ENCODE assay signal across 18 cellular contexts in genomic region chr2:241070361-241070760, GRCh38. TPM values are rescaled to one million over a fixed set of nuclear protein-coding genes. Genes with fewer than 3 reads are reported as not detected.
DNase-seq lines count a peak whose midpoint lies in the region; ATAC-seq, FAIRE-seq and TF ChIP-seq lines count a peak whose summit lies in the region.
"Had no signal": no experiment of that assay in that cellular context is flagged by ENCODE, and none has a peak within 500 bp of the region (broad histone marks: within the 10 kb centered on the region; RNA-seq: fewer than 3 reads in every experiment).

No MANE protein-coding gene starts in this region.

- H4K91ac ChIP-seq in H1 (replicated peaks; ENCODE audit: insufficient read length, low read length) (no peak overlapping the region), neuronal stem cell (ENCODE audit: low read depth, low read length, poor library complexity) (no peak overlapping the region), trophoblast cell (ENCODE audit: low read depth, low read length) (no peak overlapping the region)

- H2AK5ac ChIP-seq in H1 (ENCODE audit: low read depth, low read length): no peak overlapping the region
- no peak overlapping the region for H2AK5ac ChIP-seq in neuronal stem cell (ENCODE audit: low read depth, low read length)
- H2AK5ac ChIP-seq in trophoblast cell (ENCODE audit: low read length): no peak overlapping the region

- H2BK20ac ChIP-seq in H1 (ENCODE audit: low read length): no peak overlapping the region

- TF ChIP-seq EP300 in H1 (IDR thresholded peaks at IDR 0.05; ENCODE audit: borderline replicate concordance in 1 of 2, low read depth in 2 of 2, low read length in 2 of 2): no peak

- H4K5ac ChIP-seq in H1 (ENCODE audit: insufficient read length, low read depth, low read length): no peak overlapping the region

- H3K4me3 ChIP-seq in H1 (ENCODE audit: extremely low read depth in 1 of 4, insufficient read depth in 2 of 4, low read depth in 3 of 4, low read length in 4 of 4) (no peak overlapping the region), neuronal stem cell (ENCODE audit: low read length in 2 of 2) (no peak overlapping the region), trophoblast cell (ENCODE audit: low read depth, low read length) (no peak overlapping the region)
- H3K4me3 ChIP-seq: GM23338, MG63 had no signal

- no peak overlapping the region for H3K56ac ChIP-seq in H1 (replicated peaks; ENCODE audit: insufficient read length, low read depth, low read length)

- no peak for TF ChIP-seq POLR2A in H1 (IDR thresholded peaks at IDR 0.05; ENCODE audit: control extremely low read depth in 1 of 2, low read depth in 2 of 2, low read length in 2 of 2)

- no peak overlapping the region for H2BK12ac ChIP-seq in H1 (ENCODE audit: low read depth, low read length)
- H2BK12ac ChIP-seq in neuronal stem cell (ENCODE audit: low read length): no peak overlapping the region
- H2BK12ac ChIP-seq in trophoblast cell (ENCODE audit: low read length): no peak overlapping the region

- 84% methylated on average over 13 of the region's 13 CpGs; no CpG with 5 or more reads in 1 of the 2 experiments for WGBS in H1 (ENCODE audit: extremely low coverage in 1 of 2, insufficient coverage in 1 of 2, insufficient read length in 1 of 2, insufficient replicate concordance in 2 of 2, low coverage in 1 of 2, low lambda C conversion rate in 2 of 2, missing lambda C conversion rate in 1 of 2), 2 experiments
- WGBS in neuronal stem cell (ENCODE audit: extremely low coverage in 2 of 2, insufficient read length in 2 of 2, insufficient replicate concordance in 1 of 2), 2 donors: no CpG with 5 or more reads among the region's 13 CpGs
- no CpG with 5 or more reads among the region's 13 CpGs for WGBS in trophoblast cell (ENCODE audit: extremely low coverage, insufficient coverage, insufficient read length)

- TF ChIP-seq CTCF in 22Rv1 (IDR thresholded peaks at IDR 0.05) (no peak), H1 (IDR thresholded peaks at IDR 0.05; ENCODE audit: control extremely low read depth in 1 of 3, insufficient read depth in 1 of 3, low read depth in 1 of 3, low read length in 3 of 3) (no peak)

- no peak overlapping the region for H2BK15ac ChIP-seq in H1 (ENCODE audit: low read length)
- H2BK15ac ChIP-seq in neuronal stem cell (ENCODE audit: low read length): no peak overlapping the region

- H2AFZ ChIP-seq in H1 (ENCODE audit: low read length) (no peak overlapping the region), neuronal stem cell (ENCODE audit: low read length) (peak overlapping the region; percentile 48), trophoblast cell (ENCODE audit: insufficient read depth, low read length, poor library complexity) (no peak overlapping the region)
- H2AFZ ChIP-seq: GM23338 had no signal

- no peaks in the 10 kb centered on the region for H3K9me3 ChIP-seq in H1 (ENCODE audit: insufficient read depth in 2 of 2, low read depth in 1 of 2, low read length in 1 of 2)
- no peaks in the 10 kb centered on the region for H3K9me3 ChIP-seq in neuronal stem cell (replicated peaks in 1 of 2; ENCODE audit: control insufficient read depth in 2 of 2, insufficient read depth in 1 of 2, low read depth in 1 of 2, low read length in 2 of 2)
- peaks cover 4% of the 10 kb centered on the region for H3K9me3 ChIP-seq in trophoblast cell (ENCODE audit: insufficient read depth, low read depth, low read length)
- H3K9me3 ChIP-seq: MG63 had no signal

- H3K27me3 ChIP-seq in H1 (replicated peaks in 1 of 4; ENCODE audit: control insufficient read depth in 3 of 4, extremely low read depth in 1 of 4, insufficient read depth in 3 of 4, low read length in 3 of 4): no peaks in the 10 kb centered on the region
- H3K27me3 ChIP-seq in neuronal stem cell (ENCODE audit: control insufficient read depth in 3 of 3, insufficient read depth in 3 of 3, low read depth in 1 of 3, low read length in 3 of 3): peaks cover 0 to 37% (median 2%) of the 10 kb centered on the region in 3 experiments
- H3K27me3 ChIP-seq in trophoblast cell (ENCODE audit: insufficient read depth, low read length): no peaks in the 10 kb centered on the region
- H3K27me3 ChIP-seq: MG63 had no signal

- TF ChIP-seq RAD21 in H1 (IDR thresholded peaks at IDR 0.05 in 1 of 2, conservative IDR thresholded peaks at IDR 0.05 in 1 of 2; ENCODE audit: low read depth in 2 of 2, low read length in 2 of 2): no peak

- H3K36me3 ChIP-seq in H1 (ENCODE audit: control insufficient read depth in 2 of 4, insufficient read depth in 4 of 4, low read length in 3 of 4) (no peaks in the 10 kb centered on the region), neuronal stem cell (replicated peaks in 1 of 2; ENCODE audit: control insufficient read depth in 2 of 2, insufficient read depth in 2 of 2, low read length in 2 of 2) (no peaks in the 10 kb centered on the region), trophoblast cell (ENCODE audit: control insufficient read depth in 1 of 2, insufficient read depth in 2 of 2, low read length in 2 of 2) (peaks cover 2 to 3% of the 10 kb centered on the region in 2 experiments)

- peak; percentile 38 for DNase-seq in activated CD8-positive, alpha-beta memory T cell treated with anti-CD3 and anti-CD28 coated beads for 24 hours
- DNase-seq in activated CD8-positive, alpha-beta memory T cell treated with anti-CD3 and anti-CD28 coated beads, Interleukin-2, amount 50 U/mL, for 4 hours: no peak
- DNase-seq in H1 (ENCODE audit: low read depth in 1 of 2, low spot score in 2 of 2) (no peak), neuronal stem cell (ENCODE audit: low spot score) (no peak), SHP77 treated with DMSO at 0.1 percent for 48 hours (lab: John Stamatoyannopoulos, UW) (no peak), trophoblast cell (no peak)
- DNase-seq: HCEC 1CT, KBM-7, MG63, NCI-H2029, NCI-H2227 treated with DMSO at 0.1 percent for 48 hours, NCI-H69, RPMI8226, SHP77 had no signal

- CTCF ChIA-PET in H1 (lab: Charles Lee; ENCODE audit: partially characterized antibody): interaction anchor here (0.7 to 1.5 kb wide), 3 partner anchors 30 to 156 kb away, joined by 3 read pairs; no protein-coding TSS in a partner anchor

- H3K18ac ChIP-seq in H1 (ENCODE audit: extremely low read depth, low read length) (no peak overlapping the region), neuronal stem cell (ENCODE audit: low read length) (no peak overlapping the region), trophoblast cell (ENCODE audit: low read length) (no peak overlapping the region)

- H3K79me1 ChIP-seq in H1 (ENCODE audit: low read depth, low read length): no peaks in the 10 kb centered on the region
- peaks cover 4% of the 10 kb centered on the region for H3K79me1 ChIP-seq in neuronal stem cell (ENCODE audit: low read depth, low read length)
- H3K79me1 ChIP-seq in trophoblast cell (ENCODE audit: low read length): no peaks in the 10 kb centered on the region

- peak overlapping the region; percentile 66; the same call in 1 of the 2 replicates for H4K8ac ChIP-seq in H1 (ENCODE audit: extremely low read depth, insufficient read depth, low read length)
- no peak overlapping the region for H4K8ac ChIP-seq in neuronal stem cell (ENCODE audit: low read depth, low read length)
- no peak overlapping the region for H4K8ac ChIP-seq in trophoblast cell (ENCODE audit: low read depth, low read length)

- H4K12ac ChIP-seq in trophoblast cell (ENCODE audit: low read depth, low read length): no peak overlapping the region

- H3K4me2 ChIP-seq in H1 (ENCODE audit: insufficient read depth in 1 of 2, low read depth in 2 of 2, low read length in 2 of 2): no peak overlapping the region
- no peak overlapping the region for H3K4me2 ChIP-seq in neuronal stem cell (ENCODE audit: insufficient read depth, low read length, poor library complexity, severe bottlenecking)
- H3K4me2 ChIP-seq in trophoblast cell (ENCODE audit: low read length): no peak overlapping the region
- H3K4me2 ChIP-seq: GM23338 had no signal

- H4K20me1 ChIP-seq in H1 (replicated peaks in 1 of 2; ENCODE audit: control insufficient read depth in 1 of 2, insufficient read depth in 2 of 2, low read length in 2 of 2): no peaks in the 10 kb centered on the region

- POLR2A ChIA-PET in H1 (lab: Charles Lee; ENCODE audit: partially characterized antibody): no interaction called here

- ATAC-seq in HG03571 (IDR thresholded peaks at IDR 0.05; ENCODE audit: unreplicated experiment): no peak

- no peak overlapping the region for H3K4ac ChIP-seq in H1 (replicated peaks; ENCODE audit: insufficient read length, low read depth, low read length)
- H3K4ac ChIP-seq in neuronal stem cell (ENCODE audit: low read length): no peak overlapping the region
- no peak overlapping the region for H3K4ac ChIP-seq in trophoblast cell (ENCODE audit: low read depth, low read length)

- H3K79me2 ChIP-seq in H1 (ENCODE audit: control insufficient read depth in 1 of 2, insufficient read depth in 2 of 2, low read length in 2 of 2): no peaks in the 10 kb centered on the region
- H3K79me2 ChIP-seq in trophoblast cell (ENCODE audit: control insufficient read depth, insufficient read depth, low read length, poor library complexity): no peaks in the 10 kb centered on the region

- H3K27ac ChIP-seq in 22Rv1: peak overlapping the region; percentile 40
- H3K27ac ChIP-seq in H1 (ENCODE audit: low read depth, low read length): no peak overlapping the region
- no peak overlapping the region for H3K27ac ChIP-seq in neuronal stem cell (replicated peaks; ENCODE audit: low read length)
- H3K27ac ChIP-seq in trophoblast cell (ENCODE audit: low read depth, low read length): no peak overlapping the region

- no peak overlapping the region for H3K14ac ChIP-seq in H1 (ENCODE audit: insufficient read length)
- no peak overlapping the region for H3K14ac ChIP-seq in neuronal stem cell (ENCODE audit: low read length)
- H3K14ac ChIP-seq in trophoblast cell (ENCODE audit: low read length): no peak overlapping the region

- no peak overlapping the region for H3K9ac ChIP-seq in H1 (replicated peaks in 1 of 4; ENCODE audit: extremely low read depth in 1 of 4, low read depth in 3 of 4, low read length in 3 of 4)
- no peak overlapping the region for H3K9ac ChIP-seq in neuronal stem cell (ENCODE audit: low read depth, low read length, poor library complexity)
- no peak overlapping the region for H3K9ac ChIP-seq in trophoblast cell (ENCODE audit: low read length)

- no peak overlapping the region for H2BK120ac ChIP-seq in H1 (replicated peaks; ENCODE audit: low read depth, low read length)
- no peak overlapping the region for H2BK120ac ChIP-seq in neuronal stem cell (ENCODE audit: low read depth, low read length)
- no peak overlapping the region for H2BK120ac ChIP-seq in trophoblast cell (ENCODE audit: insufficient read depth, low read length, poor library complexity)

- H3K23me2 ChIP-seq in H1 (ENCODE audit: low read depth, low read length): no peaks in the 10 kb centered on the region

- H3K4me1 ChIP-seq in H1 (replicated peaks in 1 of 4; ENCODE audit: control insufficient read depth in 3 of 4, insufficient read depth in 4 of 4, low read length in 3 of 4): no peaks in the 10 kb centered on the region; a peak in 1 of 7 replicates
- H3K4me1 ChIP-seq in neuronal stem cell (ENCODE audit: control insufficient read depth in 2 of 2, insufficient read depth in 1 of 2, low read depth in 1 of 2, low read length in 2 of 2): peaks cover 6% of the 10 kb centered on the region in 2 donors
- H3K4me1 ChIP-seq in trophoblast cell (ENCODE audit: control insufficient read depth in 1 of 2, insufficient read depth in 2 of 2, low read length in 2 of 2): no peaks in the 10 kb centered on the region

- no peak overlapping the region for H3K23ac ChIP-seq in H1 (ENCODE audit: insufficient read length)
- no peak overlapping the region for H3K23ac ChIP-seq in neuronal stem cell (ENCODE audit: low read depth, low read length, poor library complexity)
- H3K23ac ChIP-seq in trophoblast cell (ENCODE audit: low read length): no peak overlapping the region

- FAIRE-seq in H1 (lab: Jason Lieb, UNC): no peak
- FAIRE-seq: GM18507 had no signal

- H2BK5ac ChIP-seq in H1 (ENCODE audit: low read depth, low read length) (no peak overlapping the region), neuronal stem cell (ENCODE audit: low read length) (no peak overlapping the region), trophoblast cell (ENCODE audit: low read depth, low read length, poor library complexity) (no peak overlapping the region)

RNA-seq across cellular contexts. Expression of gene MTERF4, which starts 31.7 kb away (rescaled TPM):
- total RNA-seq in H1 (2021; fragmentation: NEBNext Ultra II Directional; extraction: Animal tissue kit (Norgen Biotek cat#: 25700)): 25.8 and 25.9 TPM in 2 replicates
- 25.8 and 28.5 TPM in 2 replicates for polyA plus RNA-seq in H1 (2011; rRNA removed)
- polyA plus RNA-seq in H1 (2011; cell fraction: cytosol; rRNA removed): 52.9 TPM
- polyA plus RNA-seq in H1 (2011; cell fraction: nucleus; rRNA removed): 50.1 TPM
- 41.8 to 54.8 TPM (median 42.8 TPM) in 4 replicates for polyA plus RNA-seq in H1 (2012, experiment 1 of 2)
- 9.6 TPM for polyA plus RNA-seq in H1 (2012, experiment 2 of 2)
- 17.2 TPM for polyA plus RNA-seq in H1 (2013, experiment 1 of 2)
- 16.0 TPM for polyA plus RNA-seq in H1 (2013, experiment 2 of 2)
- polyA minus RNA-seq in H1 (2011; rRNA and poly(A)+ RNA removed): 54.4 and 57.0 TPM in 2 replicates
- polyA minus RNA-seq in H1 (2011; cell fraction: cytosol; rRNA and poly(A)+ RNA removed): 27.4 TPM
- 41.5 TPM for polyA minus RNA-seq in H1 (2011; cell fraction: nucleus; rRNA and poly(A)+ RNA removed)
- 19.9 TPM for polyA plus RNA-seq in neuronal stem cell (2013, experiment 1 of 2)
- 20.1 TPM for polyA plus RNA-seq in neuronal stem cell (2013, experiment 2 of 2)
- polyA plus RNA-seq in trophoblast cell (2013): 16.4 TPM in 2 replicates
